ENCODE assay signal across 1 cellular context in genomic region chr5:80245986-80246781, GRCh38.
TF ChIP-seq lines count a peak whose summit lies in the region.

No MANE protein-coding gene starts in this region.

TF ChIP-seq in SK-N-SH, 30 proteins besides CTCF, POLR2A, EP300 and RAD21 (continued from another document):
- TF ChIP-seq, protein P1, sequence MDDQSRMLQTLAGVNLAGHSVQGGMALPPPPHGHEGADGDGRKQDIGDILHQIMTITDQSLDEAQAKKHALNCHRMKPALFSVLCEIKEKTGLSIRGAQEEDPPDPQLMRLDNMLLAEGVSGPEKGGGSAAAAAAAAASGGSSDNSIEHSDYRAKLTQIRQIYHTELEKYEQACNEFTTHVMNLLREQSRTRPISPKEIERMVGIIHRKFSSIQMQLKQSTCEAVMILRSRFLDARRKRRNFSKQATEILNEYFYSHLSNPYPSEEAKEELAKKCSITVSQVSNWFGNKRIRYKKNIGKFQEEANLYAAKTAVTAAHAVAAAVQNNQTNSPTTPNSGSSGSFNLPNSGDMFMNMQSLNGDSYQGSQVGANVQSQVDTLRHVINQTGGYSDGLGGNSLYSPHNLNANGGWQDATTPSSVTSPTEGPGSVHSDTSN (IDR thresholded peaks at IDR 0.05) = no peak
- no peak for TF ChIP-seq CHD2 (IDR thresholded peaks at IDR 0.05; ENCODE audit: low read length, partially characterized antibody)
- no peak for TF ChIP-seq MAX (IDR thresholded peaks at IDR 0.05; ENCODE audit: low read depth)
- TF ChIP-seq FOXM1 (IDR thresholded peaks at IDR 0.05; ENCODE audit: low read depth) = no peak
- no peak for TF ChIP-seq RCOR1 (IDR thresholded peaks at IDR 0.05; ENCODE audit: low read length)
- TF ChIP-seq MXI1 (IDR thresholded peaks at IDR 0.05; ENCODE audit: low read depth, low read length) = no peak
- TF ChIP-seq, protein P2, sequence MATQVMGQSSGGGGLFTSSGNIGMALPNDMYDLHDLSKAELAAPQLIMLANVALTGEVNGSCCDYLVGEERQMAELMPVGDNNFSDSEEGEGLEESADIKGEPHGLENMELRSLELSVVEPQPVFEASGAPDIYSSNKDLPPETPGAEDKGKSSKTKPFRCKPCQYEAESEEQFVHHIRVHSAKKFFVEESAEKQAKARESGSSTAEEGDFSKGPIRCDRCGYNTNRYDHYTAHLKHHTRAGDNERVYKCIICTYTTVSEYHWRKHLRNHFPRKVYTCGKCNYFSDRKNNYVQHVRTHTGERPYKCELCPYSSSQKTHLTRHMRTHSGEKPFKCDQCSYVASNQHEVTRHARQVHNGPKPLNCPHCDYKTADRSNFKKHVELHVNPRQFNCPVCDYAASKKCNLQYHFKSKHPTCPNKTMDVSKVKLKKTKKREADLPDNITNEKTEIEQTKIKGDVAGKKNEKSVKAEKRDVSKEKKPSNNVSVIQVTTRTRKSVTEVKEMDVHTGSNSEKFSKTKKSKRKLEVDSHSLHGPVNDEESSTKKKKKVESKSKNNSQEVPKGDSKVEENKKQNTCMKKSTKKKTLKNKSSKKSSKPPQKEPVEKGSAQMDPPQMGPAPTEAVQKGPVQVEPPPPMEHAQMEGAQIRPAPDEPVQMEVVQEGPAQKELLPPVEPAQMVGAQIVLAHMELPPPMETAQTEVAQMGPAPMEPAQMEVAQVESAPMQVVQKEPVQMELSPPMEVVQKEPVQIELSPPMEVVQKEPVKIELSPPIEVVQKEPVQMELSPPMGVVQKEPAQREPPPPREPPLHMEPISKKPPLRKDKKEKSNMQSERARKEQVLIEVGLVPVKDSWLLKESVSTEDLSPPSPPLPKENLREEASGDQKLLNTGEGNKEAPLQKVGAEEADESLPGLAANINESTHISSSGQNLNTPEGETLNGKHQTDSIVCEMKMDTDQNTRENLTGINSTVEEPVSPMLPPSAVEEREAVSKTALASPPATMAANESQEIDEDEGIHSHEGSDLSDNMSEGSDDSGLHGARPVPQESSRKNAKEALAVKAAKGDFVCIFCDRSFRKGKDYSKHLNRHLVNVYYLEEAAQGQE (IDR thresholded peaks at IDR 0.05; ENCODE audit: low read depth, low read length) = no peak
- no peak for TF ChIP-seq FOSL2 (IDR thresholded peaks at IDR 0.05; ENCODE audit: borderline replicate concordance, low read depth)
- TF ChIP-seq POLR2AphosphoS5 (IDR thresholded peaks at IDR 0.05; ENCODE audit: low read depth, low read length) = no peak
- TF ChIP-seq SIN3A (IDR thresholded peaks at IDR 0.05; ENCODE audit: borderline replicate concordance, low read depth, low read length) = no peak
